ENCODE assay signal across 8 cellular contexts in genomic region chrX:47619486-47620302, GRCh38. TPM values are rescaled to one million over a fixed set of nuclear protein-coding genes. Genes with fewer than 3 reads are reported as not detected.
DNase-seq lines count a peak whose midpoint lies in the region; ATAC-seq and TF ChIP-seq lines count a peak whose summit lies in the region.

Gene SYN1 (minus strand): TSS chrX:47619857. CDS start chrX:47619728, 129 bp downstream.

- H3K27me3 ChIP-seq in neural cell (ENCODE audit: insufficient read depth, low read depth, low read length), result no peaks in the 10 kb centered on the region

- H3K27ac Mint-ChIP-seq in activated T-helper 2 cell treated with anti-CD3 and anti-CD28 coated beads, Interferon-gamma antibody, Interleukin-2, Interleukin-4, amounts not matched to agents 10 μg/mL and 5 μg/mL and 100 μg/mL, durations not matched to agents 14 hours and 24 hours and 36 hours, result no peak within 1 kb of the TSS

- no peak within 1 kb of the TSS for H3K27ac ChIP-seq in neural cell (ENCODE audit: low read length)

- DNase-seq in AG09309 (ENCODE audit: low read depth) (peak; percentile 7), RPMI7951 (ENCODE audit: low read depth) (peak; percentile 80), fibroblast of pulmonary artery (ENCODE audit: low read depth) (peak; percentile 84)
- peak; percentile 68 for DNase-seq in Jurkat, Clone E6-1 (ENCODE audit: low read depth, low spot score)
- peak; percentile 73 for DNase-seq in activated T-helper 2 cell treated with anti-CD3 and anti-CD28 coated beads, Interferon-gamma antibody, Interleukin-2, Interleukin-4, amounts not matched to agents 10 μg/mL and 5 μg/mL and 100 μg/mL, durations not matched to agents 14 hours and 24 hours and 36 hours (ENCODE audit: low spot score)
- DNase-seq in stimulated activated naive CD4-positive, alpha-beta T cell (lab: John Stamatoyannopoulos, UW), result peak; percentile 49 to 80 (median 72)

- no peaks in the 10 kb centered on the region for H3K9me3 ChIP-seq in neural cell (ENCODE audit: low read length)

- no peak within 1 kb of the TSS for H3K4me2 ChIP-seq in neural cell (ENCODE audit: low read length)

- no peaks in the 10 kb centered on the region for H3K9me2 ChIP-seq in neural cell (ENCODE audit: insufficient read depth, low read length)

- no peaks in the 10 kb centered on the region for H3K36me3 ChIP-seq in neural cell (ENCODE audit: insufficient read depth, low read length)

- no peaks in the 10 kb centered on the region for H3K9me3 Mint-ChIP-seq in activated T-helper 2 cell treated with anti-CD3 and anti-CD28 coated beads, Interferon-gamma antibody, Interleukin-2, Interleukin-4, amounts not matched to agents 10 μg/mL and 5 μg/mL and 100 μg/mL, durations not matched to agents 14 hours and 24 hours and 36 hours

- intact Hi-C loops in activated T-helper 2 cell treated with anti-CD3 and anti-CD28 coated beads, Interferon-gamma antibody, Interleukin-2, Interleukin-4, amounts not matched to agents 10 μg/mL and 5 μg/mL and 100 μg/mL, durations not matched to agents 14 hours and 24 hours and 36 hours (cut with micrococcal nuclease), result no loop called here

- TF ChIP-seq CTCF in AG09309 (IDR thresholded peaks at IDR 0.05; ENCODE audit: control insufficient read depth, insufficient read depth, low read depth, low read length, missing control alignments), result no peak
- no peak for TF ChIP-seq CTCF in fibroblast of pulmonary artery (IDR thresholded peaks at IDR 0.05; ENCODE audit: low read length, missing control alignments)
- TF ChIP-seq CTCF in neural cell (IDR thresholded peaks at IDR 0.05; ENCODE audit: poor library complexity, severe bottlenecking), result peak; percentile 73

- TF ChIP-seq EP300 in neural cell (conservative IDR thresholded peaks at IDR 0.05; ENCODE audit: poor library complexity, severe bottlenecking), result no peak

- H3K79me2 ChIP-seq in neural cell (replicated peaks; ENCODE audit: insufficient read depth, low read length), result no peaks in the 10 kb centered on the region

- no peaks in the 10 kb centered on the region for H3K36me3 Mint-ChIP-seq in activated T-helper 2 cell treated with anti-CD3 and anti-CD28 coated beads, Interferon-gamma antibody, Interleukin-2, Interleukin-4, amounts not matched to agents 10 μg/mL and 5 μg/mL and 100 μg/mL, durations not matched to agents 14 hours and 24 hours and 36 hours (ENCODE audit: low read depth)

- H2AFZ ChIP-seq in neural cell (ENCODE audit: low read depth, low read length), result peak within 1 kb of the TSS; percentile 73

- no peaks in the 10 kb centered on the region for H4K20me1 ChIP-seq in neural cell (ENCODE audit: insufficient read depth)

- H3K4me3 Mint-ChIP-seq in activated T-helper 2 cell treated with anti-CD3 and anti-CD28 coated beads, Interferon-gamma antibody, Interleukin-2, Interleukin-4, amounts not matched to agents 10 μg/mL and 5 μg/mL and 100 μg/mL, durations not matched to agents 14 hours and 24 hours and 36 hours (ENCODE audit: low read depth), result peak within 1 kb of the TSS; percentile 58

- peaks cover 10% of the 10 kb centered on the region for H3K4me1 Mint-ChIP-seq in activated T-helper 2 cell treated with anti-CD3 and anti-CD28 coated beads, Interferon-gamma antibody, Interleukin-2, Interleukin-4, amounts not matched to agents 10 μg/mL and 5 μg/mL and 100 μg/mL, durations not matched to agents 14 hours and 24 hours and 36 hours (ENCODE audit: low read depth)

- peak; percentile 86 for ATAC-seq in GM19372 (IDR thresholded peaks at IDR 0.05; ENCODE audit: low read depth, unreplicated experiment)

- H3K9ac ChIP-seq in neural cell (ENCODE audit: low read length), result peak within 1 kb of the TSS; percentile 66

- H3K27me3 Mint-ChIP-seq in activated T-helper 2 cell treated with anti-CD3 and anti-CD28 coated beads, Interferon-gamma antibody, Interleukin-2, Interleukin-4, amounts not matched to agents 10 μg/mL and 5 μg/mL and 100 μg/mL, durations not matched to agents 14 hours and 24 hours and 36 hours (ENCODE audit: low read depth), result peaks cover 36% of the 10 kb centered on the region

- H3K4me3 ChIP-seq in AG09309 (ENCODE audit: control insufficient read depth, low read depth, low read length), result peak within 1 kb of the TSS; percentile 28
- H3K4me3 ChIP-seq in Jurkat, Clone E6-1 (ENCODE audit: low read length), result peak within 1 kb of the TSS; percentile 46
- peak within 1 kb of the TSS; percentile 49 for H3K4me3 ChIP-seq in fibroblast of pulmonary artery (replicated peaks; ENCODE audit: low read depth, low read length)
- peak within 1 kb of the TSS; percentile 74 for H3K4me3 ChIP-seq in neural cell (ENCODE audit: low read length)

- H3F3A ChIP-seq in neural cell (ENCODE audit: insufficient read depth, low read length, poor library complexity, severe bottlenecking), result no peaks in the 10 kb centered on the region

- TF ChIP-seq RAD21 in neural cell (conservative IDR thresholded peaks at IDR 0.05), result peak; percentile 55

TF ChIP-seq in neural cell, 6 proteins besides CTCF, POLR2A, EP300 and RAD21:
- peak; percentile 71 for TF ChIP-seq TAF1 (IDR thresholded peaks at IDR 0.05; ENCODE audit: low read depth)
- peak; percentile 84 for TF ChIP-seq REST (IDR thresholded peaks at IDR 0.05; ENCODE audit: borderline replicate concordance)
- peak; percentile 86 for TF ChIP-seq POLR2AphosphoS5 (IDR thresholded peaks at IDR 0.05)
- TF ChIP-seq SMC3 (conservative IDR thresholded peaks at IDR 0.05; ENCODE audit: poor library complexity), result peak; percentile 47
- TF ChIP-seq EZH2 (IDR thresholded peaks at IDR 0.05; ENCODE audit: borderline replicate concordance, insufficient read depth, low read length, poor library complexity, severe bottlenecking), result no peak
- TF ChIP-seq MXI1 (conservative IDR thresholded peaks at IDR 0.05; ENCODE audit: poor library complexity, severe bottlenecking), result peak; percentile 44

RNA-seq across cellular contexts. Expression of gene SYN1, which starts in this region (rescaled TPM):
- polyA plus RNA-seq in Jurkat, Clone E6-1 (2012; ENCODE audit: insufficient read depth, insufficient read length), result 2.0 TPM
- total RNA-seq in RPMI7951 (2014; rRNA removed; shearing (Covaris generic)), result 0.12 and 0.20 TPM in 2 replicates
- 0.21 TPM in 2 replicates for total RNA-seq in activated T-helper 2 cell treated with anti-CD3 and anti-CD28 coated beads, Interferon-gamma antibody, Interleukin-2, Interleukin-4, amounts not matched to agents 10 μg/mL and 5 μg/mL and 100 μg/mL, durations not matched to agents 14 hours and 24 hours and 36 hours
- polyA plus RNA-seq in neural cell, result 4.3 and 6.7 TPM in 2 replicates
- 10.7 and 10.9 TPM in 2 replicates for polyA minus RNA-seq in neural cell

Comparison
In these comparisons a context has a peak if more than half of its experiments do, and no peak if none do; other contexts are left out.
1. Peak in DNase-seq in RPMI7951; RNA of the gene not detected or under 1 TPM.
2. Peak in DNase-seq in activated T-helper 2 cell treated with anti-CD3 and anti-CD28 coated beads, Interferon-gamma antibody, Interleukin-2, Interleukin-4, amounts not matched to agents 10 μg/mL and 5 μg/mL and 100 μg/mL, durations not matched to agents 14 hours and 24 hours and 36 hours; RNA of the gene not detected or under 1 TPM.
3. DNase-seq: peak in every context shown above with its lines; median percentile 84 in fibroblast of pulmonary artery; 80 in RPMI7951; 73 in activated T-helper 2 cell treated with anti-CD3 and anti-CD28 coated beads, Interferon-gamma antibody, Interleukin-2, Interleukin-4, amounts not matched to agents 10 μg/mL and 5 μg/mL and 100 μg/mL, durations not matched to agents 14 hours and 24 hours and 36 hours; 72 in stimulated activated naive CD4-positive, alpha-beta T cell; 68 in Jurkat, Clone E6-1; 7 in AG09309.